19 cellular contexts compared by ENCODE assay signal in genomic region chr11:83508804-83509203, GRCh38.
DNase-seq lines count a peak whose midpoint lies in the region; ATAC-seq and TF ChIP-seq lines count a peak whose summit lies in the region.
"Had no signal": no experiment of that assay in that cellular context is flagged by ENCODE, and none has a peak within 500 bp of the region (broad histone marks: within the 10 kb centered on the region; RNA-seq: fewer than 3 reads in every experiment).

No MANE protein-coding gene starts in this region.

- no peaks in the 10 kb centered on the region for H3K36me3 Mint-ChIP-seq in MCF 10A (ENCODE audit: insufficient read depth, unreplicated experiment)
- no peaks in the 10 kb centered on the region for H3K36me3 Mint-ChIP-seq in neural progenitor cell
- H3K36me3 Mint-ChIP-seq: activated naive CD8-positive, alpha-beta T cell; immature natural killer cell had no signal

- in situ Hi-C loops in mammary epithelial cell (cut with MboI; ENCODE audit: low sequenced_read_pairs in 2 of 2): no loop called here

- H3K27ac ChIP-seq in mammary epithelial cell (ENCODE audit: insufficient read depth, low read depth, low read length): no peak overlapping the region
- peak overlapping the region; percentile 71 for H3K27ac ChIP-seq in hepatocyte
- H3K27ac ChIP-seq in upper lobe of right lung: no peak overlapping the region
- no peak overlapping the region for H3K27ac ChIP-seq in neural progenitor cell
- H3K27ac ChIP-seq: suprapubic skin had no signal

- peak; percentile 91 for ATAC-seq in upper lobe of right lung
- ATAC-seq: Panc1, sciatic nerve had no signal

- no peaks in the 10 kb centered on the region for H3K36me3 ChIP-seq in mammary epithelial cell (ENCODE audit: insufficient read depth, low read length)
- H3K36me3 ChIP-seq in hepatocyte (replicated peaks; ENCODE audit: insufficient read depth, low read depth): no peaks in the 10 kb centered on the region
- H3K36me3 ChIP-seq in upper lobe of right lung: no peaks in the 10 kb centered on the region
- H3K36me3 ChIP-seq in neural progenitor cell: no peaks in the 10 kb centered on the region
- H3K36me3 ChIP-seq: suprapubic skin had no signal

- CTCF ChIA-PET in MCF 10A (lab: Yijun Ruan, JAX): interaction anchor here (1.1 to 1.2 kb wide), 2 partner anchors 12 to 307 kb away, joined by 3 read pairs; no protein-coding TSS in a partner anchor
- CTCF ChIA-PET in mammary epithelial cell (lab: Charles Lee; ENCODE audit: low non-redundant PET): no interaction called here

- H3K4me2 ChIP-seq in mammary epithelial cell (ENCODE audit: insufficient read depth, low read depth, low read length): no peak overlapping the region
- peak overlapping the region; percentile 60 for H3K4me2 ChIP-seq in hepatocyte
- H3K4me2 ChIP-seq in neural progenitor cell: no peak overlapping the region

- H2AFZ ChIP-seq in mammary epithelial cell (ENCODE audit: low read depth, low read length): no peak overlapping the region
- H2AFZ ChIP-seq in hepatocyte: no peak overlapping the region
- H2AFZ ChIP-seq in neural progenitor cell (replicated peaks): no peak overlapping the region

- WGBS in mammary epithelial cell (ENCODE audit: low coverage, missing lambda C conversion rate): 70% methylated on average over 5 of the region's 6 CpGs
- WGBS in hepatocyte (ENCODE audit: low lambda C conversion rate, missing lambda C conversion rate): 50% methylated on average over 6 of the region's 6 CpGs

- H4K20me1 ChIP-seq in mammary epithelial cell (ENCODE audit: insufficient read depth, low read length) (no peaks in the 10 kb centered on the region), hepatocyte (ENCODE audit: insufficient read depth, poor library complexity, severe bottlenecking) (no peaks in the 10 kb centered on the region), neural progenitor cell (ENCODE audit: low read depth) (no peaks in the 10 kb centered on the region)

- DNase-seq in MCF 10A (ENCODE audit: unreplicated experiment): peak; percentile 17
- DNase-seq in mammary epithelial cell: no peak
- DNase-seq in NCI-H748 treated with DMSO at 0.1 percent for 48 hours (lab: John Stamatoyannopoulos, UW): peak; percentile 70
- peak; percentile 79 for DNase-seq in hepatocyte (ENCODE audit: low spot score)
- no peak for DNase-seq in upper lobe of right lung
- no peak for DNase-seq in occipital lobe (lab: John Stamatoyannopoulos, UW)
- no peak for DNase-seq in neural progenitor cell (ENCODE audit: low spot score)
- no peak for DNase-seq in NCI-H446 (lab: John Stamatoyannopoulos, UW)
- DNase-seq: activated T-cell treated with anti-CD3 and anti-CD28 coated beads, Interleukin-2, amount 50 U/mL, for 24 hours; erythroblast; GF-D8; glutamatergic neuron; immature natural killer cell; midbrain had no signal

- POLR2A ChIA-PET in MCF 10A (lab: Yijun Ruan, JAX): no interaction called here

- BruUV-seq in MCF 10A (replicated peaks; lab: Mats Ljungman, UMichigan): no TSS peak
- no TSS peak for BruUV-seq in mammary epithelial cell (replicated peaks; lab: Mats Ljungman, UMichigan)

- H3K27me3 ChIP-seq in mammary epithelial cell (ENCODE audit: insufficient read depth, low read length) (no peaks in the 10 kb centered on the region), hepatocyte (no peaks in the 10 kb centered on the region), upper lobe of right lung (no peaks in the 10 kb centered on the region), neural progenitor cell (no peaks in the 10 kb centered on the region)
- H3K27me3 ChIP-seq: suprapubic skin had no signal

- H3K9ac ChIP-seq in mammary epithelial cell (ENCODE audit: insufficient read depth, low read length) (no peak overlapping the region), neural progenitor cell (no peak overlapping the region)

- H3K79me2 ChIP-seq in mammary epithelial cell (ENCODE audit: insufficient read depth, low read length): no peaks in the 10 kb centered on the region
- H3K79me2 ChIP-seq in hepatocyte: no peaks in the 10 kb centered on the region
- H3K79me2 ChIP-seq in neural progenitor cell (ENCODE audit: low read depth): no peaks in the 10 kb centered on the region

- H3K9me3 ChIP-seq in mammary epithelial cell (replicated peaks; ENCODE audit: insufficient read depth, low read length): no peaks in the 10 kb centered on the region
- H3K9me3 ChIP-seq in hepatocyte (ENCODE audit: low read depth): no peaks in the 10 kb centered on the region
- H3K9me3 ChIP-seq in upper lobe of right lung: no peaks in the 10 kb centered on the region
- H3K9me3 ChIP-seq in neural progenitor cell (ENCODE audit: low read depth): no peaks in the 10 kb centered on the region
- H3K9me3 ChIP-seq: suprapubic skin had no signal

- no peak overlapping the region for H3K4me3 Mint-ChIP-seq in MCF 10A (ENCODE audit: unreplicated experiment)
- no peak overlapping the region for H3K4me3 Mint-ChIP-seq in neural progenitor cell
- H3K4me3 Mint-ChIP-seq: activated naive CD8-positive, alpha-beta T cell; activated T-cell treated with anti-CD3 and anti-CD28 coated beads, Interleukin-2, amount 50 U/mL, for 24 hours; dendritic cell treated with granulocyte-macrophage colony-stimulating factor and Interleukin-4, amounts not matched to agents 40 ng/mL and 50 ng/mL, for 4 days; immature natural killer cell had no signal

- dilution Hi-C loops in mammary epithelial cell (cut with HindIII; ENCODE audit: low sequenced_read_pairs): no loop called here

- H3K4me1 Mint-ChIP-seq in MCF 10A (ENCODE audit: insufficient read depth, unreplicated experiment) (peaks cover 4% of the 10 kb centered on the region), neural progenitor cell (peaks cover 17% of the 10 kb centered on the region)
- H3K4me1 Mint-ChIP-seq: immature natural killer cell had no signal

- no peaks in the 10 kb centered on the region for H3K4me1 ChIP-seq in mammary epithelial cell (ENCODE audit: insufficient read depth, low read length)
- peaks cover 14% of the 10 kb centered on the region for H3K4me1 ChIP-seq in hepatocyte (ENCODE audit: insufficient read depth)
- H3K4me1 ChIP-seq in upper lobe of right lung: no peaks in the 10 kb centered on the region
- H3K4me1 ChIP-seq in neural progenitor cell: peaks cover 2% of the 10 kb centered on the region
- H3K4me1 ChIP-seq: suprapubic skin had no signal

- H3F3A ChIP-seq in neural progenitor cell (ENCODE audit: low read depth): peaks cover 3% of the 10 kb centered on the region

- H3K9me2 ChIP-seq in hepatocyte (replicated peaks; ENCODE audit: insufficient read depth): no peaks in the 10 kb centered on the region

- H3K27ac Mint-ChIP-seq in MCF 10A (ENCODE audit: low read depth, unreplicated experiment) (no peak overlapping the region), neural progenitor cell (no peak overlapping the region)
- H3K27ac Mint-ChIP-seq: activated naive CD8-positive, alpha-beta T cell; activated T-cell treated with anti-CD3 and anti-CD28 coated beads, Interleukin-2, amount 50 U/mL, for 24 hours; dendritic cell treated with granulocyte-macrophage colony-stimulating factor and Interleukin-4, amounts not matched to agents 40 ng/mL and 50 ng/mL, for 4 days; immature natural killer cell had no signal

- H3K9me3 Mint-ChIP-seq in MCF 10A (ENCODE audit: unreplicated experiment): no peaks in the 10 kb centered on the region
- peaks cover 2% of the 10 kb centered on the region for H3K9me3 Mint-ChIP-seq in neural progenitor cell
- H3K9me3 Mint-ChIP-seq: activated T-cell treated with anti-CD3 and anti-CD28 coated beads, Interleukin-2, amount 50 U/mL, for 24 hours; dendritic cell treated with granulocyte-macrophage colony-stimulating factor and Interleukin-4, amounts not matched to agents 40 ng/mL and 50 ng/mL, for 4 days had no signal

- TF ChIP-seq CTCF in MCF 10A (IDR thresholded peaks at IDR 0.05; ENCODE audit: unreplicated experiment) (no peak), mammary epithelial cell (conservative IDR thresholded peaks at IDR 0.05 in 1 of 2, IDR thresholded peaks at IDR 0.05 in 1 of 2; ENCODE audit: extremely low read depth in 1 of 2, insufficient read depth in 1 of 2, low read depth in 1 of 2, low read length in 2 of 2) (no peak), hepatocyte (IDR thresholded peaks at IDR 0.05; ENCODE audit: poor library complexity) (no peak), upper lobe of right lung (IDR thresholded peaks at IDR 0.05) (no peak), neural progenitor cell (IDR thresholded peaks at IDR 0.05) (no peak)

- H3K27me3 Mint-ChIP-seq in MCF 10A (ENCODE audit: insufficient read depth, unreplicated experiment): peaks cover 31% of the 10 kb centered on the region
- peaks cover 3% of the 10 kb centered on the region for H3K27me3 Mint-ChIP-seq in neural progenitor cell (ENCODE audit: insufficient read depth, low read depth)
- H3K27me3 Mint-ChIP-seq: activated T-cell treated with anti-CD3 and anti-CD28 coated beads, Interleukin-2, amount 50 U/mL, for 24 hours; dendritic cell treated with granulocyte-macrophage colony-stimulating factor and Interleukin-4, amounts not matched to agents 40 ng/mL and 50 ng/mL, for 4 days had no signal

- H3K4me3 ChIP-seq in mammary epithelial cell (replicated peaks in 1 of 3; ENCODE audit: insufficient read depth in 1 of 3, low read depth in 2 of 3, low read length in 3 of 3) (no peak overlapping the region), hepatocyte (no peak overlapping the region), upper lobe of right lung (no peak overlapping the region), neural progenitor cell (no peak overlapping the region)
- H3K4me3 ChIP-seq: suprapubic skin had no signal

- intact Hi-C loops in MCF 10A (cut with micrococcal nuclease): no loop called here
- intact Hi-C loops in mammary epithelial cell (cut with micrococcal nuclease): no loop called here
- intact Hi-C loops in upper lobe of right lung (cut with DNase I): no loop called here

Comparison
In these comparisons a context has a peak if more than half of its experiments do, and no peak if none do; other contexts are left out.
1. DNase-seq: peak in MCF 10A (single experiment), NCI-H748 treated with DMSO at 0.1 percent for 48 hours (single experiment) and hepatocyte (single experiment); none in mammary epithelial cell (single experiment), upper lobe of right lung (single experiment), occipital lobe (single experiment), neural progenitor cell (single experiment) and NCI-H446 (0 of 2).